In genomic region chrX:155247497-155247896, GRCh38 we compare ENCODE assay signal across 7 cellular contexts.
"Had no signal": no experiment of that assay in that cellular context is flagged by ENCODE, and none has a peak within 500 bp of the region (broad histone marks: within the 10 kb centered on the region; RNA-seq: fewer than 3 reads in every experiment).

No MANE protein-coding gene starts in this region.

- ATAC-seq: HepG2 had no signal

- H3K4me3 ChIP-seq: K562 had no signal

- DNase-seq: IMR-90, KBM-7, KG1 had no signal

- H3K27ac ChIP-seq: HL-60, KMS-11 had no signal
